ENCODE assay signal across 1 cellular context in genomic region chr14:105181542-105182295, GRCh38.
TF ChIP-seq lines count a peak whose summit lies in the region.

No MANE protein-coding gene starts in this region.

TF ChIP-seq in K562, 482 proteins besides CTCF, POLR2A, EP300 and RAD21:
- TF ChIP-seq ZNF384 (IDR thresholded peaks at IDR 0.05; ENCODE audit: low read depth, low read length) (no peak), ZC3H11A (IDR thresholded peaks at IDR 0.05; ENCODE audit: low read depth, low read length) (no peak), ZFX (CRISPR knock-in tag; IDR thresholded peaks at IDR 0.05) (0 out of 2 replicates have a peak, but pooled peaks have one; percentile 25)
TF ChIP-seq in K562: peak in this region for 1.
